Comparison of ENCODE assay signal across 1 cellular context in the genomic region with DNA sequence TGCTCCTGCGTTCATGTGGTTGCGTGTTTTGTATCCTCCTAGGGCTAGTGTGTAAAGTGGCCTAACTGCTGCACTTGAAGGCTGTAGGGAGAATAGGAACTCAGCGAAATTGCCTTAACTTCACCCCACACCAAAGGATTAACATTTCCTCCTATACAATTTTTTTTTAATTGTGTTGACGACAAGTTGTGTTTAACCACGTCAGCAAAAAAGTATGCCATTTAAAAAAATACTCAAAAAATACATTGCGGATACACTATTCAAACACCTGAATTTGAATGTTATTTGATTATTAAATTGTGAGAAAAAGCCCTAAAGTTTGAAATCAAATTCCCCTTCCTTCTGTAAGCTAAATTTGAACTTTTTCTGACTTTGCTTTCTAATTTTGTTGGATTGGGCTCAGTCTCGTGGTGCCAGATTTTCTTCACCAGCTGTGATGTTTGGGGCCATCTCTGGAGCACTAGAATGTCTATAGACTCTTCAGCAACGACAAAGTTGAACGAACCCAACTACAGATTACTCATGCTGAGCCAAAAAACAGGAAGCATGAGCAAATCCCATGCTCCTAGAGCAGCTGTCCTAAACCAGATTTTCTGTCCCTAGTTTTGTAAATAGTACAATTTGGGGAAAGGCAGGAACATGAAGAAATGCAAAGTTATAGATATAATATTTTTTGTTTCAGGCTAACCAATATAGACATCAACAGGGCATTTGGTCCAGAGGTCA.
TF ChIP-seq lines count a peak whose summit lies in the region.

No MANE protein-coding gene starts in this region.

TF ChIP-seq in K562, 482 proteins besides CTCF, POLR2A, EP300 and RAD21 (continued from another document):
- no peak for TF ChIP-seq ARID3B (CRISPR knock-in tag; IDR thresholded peaks at IDR 0.05; ENCODE audit: borderline replicate concordance)
- TF ChIP-seq GABPB1 (CRISPR knock-in tag; IDR thresholded peaks at IDR 0.05) = no peak
